In the genomic region with DNA sequence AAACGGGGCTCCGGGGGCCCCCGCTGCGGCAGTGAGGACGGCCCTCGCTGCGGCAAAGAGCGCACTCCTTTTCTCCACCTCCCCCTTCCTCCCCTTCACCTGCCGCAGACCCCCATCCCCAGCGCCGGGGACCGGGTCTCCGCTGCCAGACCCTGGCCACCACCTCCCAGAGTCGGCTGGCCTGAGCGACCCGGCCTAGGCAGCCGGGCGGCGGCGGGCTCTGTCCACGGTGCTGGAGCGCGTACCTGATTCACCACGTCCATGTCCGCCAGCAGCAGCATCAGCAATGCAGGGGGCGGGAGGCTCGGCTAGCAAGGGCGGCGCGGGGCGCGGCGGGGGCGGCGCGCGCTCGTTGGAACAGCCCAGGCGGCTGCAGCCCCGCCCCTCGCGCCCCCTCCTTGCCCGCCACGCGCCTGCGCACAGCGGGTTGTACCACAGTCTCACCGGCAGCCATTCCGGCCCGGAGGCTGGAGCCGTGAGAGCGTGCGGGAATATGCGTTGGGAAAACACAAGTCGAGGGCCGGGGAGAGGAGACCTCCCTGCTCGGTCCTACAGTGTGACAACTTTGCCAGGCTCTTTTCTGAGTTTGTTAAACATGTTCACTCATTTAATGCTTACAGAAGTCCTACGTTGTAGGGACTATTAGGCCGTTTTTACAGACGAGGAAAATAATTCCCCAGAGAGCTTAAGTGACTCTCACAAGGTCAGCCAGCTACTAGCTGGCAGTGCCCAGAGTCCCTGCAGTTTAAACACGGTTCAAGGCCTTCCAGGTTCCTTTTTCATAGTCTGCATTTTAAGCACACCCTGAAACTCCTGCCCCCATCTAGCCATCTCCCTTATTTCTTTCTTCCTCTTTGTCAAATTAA, we compare ENCODE assay signal across 8 cellular contexts. TPM values are rescaled to one million over a fixed set of nuclear protein-coding genes. Genes with fewer than 3 reads are reported as not detected.
DNase-seq lines count a peak whose midpoint lies in the region; ATAC-seq and TF ChIP-seq lines count a peak whose summit lies in the region.

Gene SYP, minus strand, starts transcription at position 288 of the 866 bp plus-strand sequence. Its CDS starts 7 bp downstream, at position 281.

- peak within 1 kb of the TSS; percentile 64 for H3K27ac Mint-ChIP-seq in activated T-cell treated with anti-CD3 and anti-CD28 coated beads, Interleukin-2, amount 50 U/mL, for 24 hours
- peak within 1 kb of the TSS in 4 of 6 donors; percentile 49 to 69 (median 63) for H3K27ac Mint-ChIP-seq in naive B cell

- WGBS in esophagus muscularis mucosa = 48% methylated on average over 31 of the region's 61 CpGs

- intact Hi-C loops in esophagus muscularis mucosa (cut with DNase I) = loop anchor here (5.0 kb wide), 1 partner anchor 37 kb away; the partner anchor contains the start of gene CCDC22

- no peak for TF ChIP-seq EP300 in esophagus muscularis mucosa (IDR thresholded peaks at IDR 0.05)

- peak within 1 kb of the TSS; percentile 35 for H3K27ac ChIP-seq in HUES48 (ENCODE audit: low read depth, low read length)
- peak within 1 kb of the TSS; percentile 35 to 78 (median 61) for H3K27ac ChIP-seq in esophagus muscularis mucosa (replicated peaks in 1 of 4)

- DNase-seq in DMS 273 (lab: John Stamatoyannopoulos, UW; ENCODE audit: unreplicated experiment) (peak; percentile 95), OCI-M1 (lab: John Stamatoyannopoulos, UW) (peak; percentile 92), esophagus muscularis mucosa (ENCODE audit: extremely low spot score) (peak; percentile 95), naive B cell (peak; percentile 84)
- peak; percentile 90 for DNase-seq in activated T-cell treated with anti-CD3 and anti-CD28 coated beads, Interleukin-2, amount 50 U/mL, for 24 hours
- DNase-seq in stimulated activated CD8-positive, alpha-beta memory T cell treated with anti-CD3 and anti-CD28 coated beads, Interleukin-7, amount 100 ng/mL, for 4 hours (ENCODE audit: low read depth in 2 of 2) = peak; percentile 77 to 83

- H3K36me3 ChIP-seq in HUES48 (ENCODE audit: control insufficient read depth, insufficient read depth, low read length) (no peaks in the 10 kb centered on the region), esophagus muscularis mucosa (no peaks in the 10 kb centered on the region)

- H3K9me3 ChIP-seq in HUES48 (ENCODE audit: control insufficient read depth, insufficient read depth, low read length) (peaks cover 14% of the 10 kb centered on the region), esophagus muscularis mucosa (no peaks in the 10 kb centered on the region)

- peak within 1 kb of the TSS; percentile 62 for H3K4me3 Mint-ChIP-seq in activated T-cell treated with anti-CD3 and anti-CD28 coated beads, Interleukin-2, amount 50 U/mL, for 24 hours
- H3K4me3 Mint-ChIP-seq in naive B cell = peak within 1 kb of the TSS; percentile 48 to 85 (median 78)

- H3K27me3 Mint-ChIP-seq in activated T-cell treated with anti-CD3 and anti-CD28 coated beads, Interleukin-2, amount 50 U/mL, for 24 hours = peaks cover 20% of the 10 kb centered on the region
- H3K27me3 Mint-ChIP-seq in naive B cell = peaks cover 0 to 17% (median 0%) of the 10 kb centered on the region in 3 donors

- peak within 1 kb of the TSS; percentile 51 for H3K4me3 ChIP-seq in HUES48 (ENCODE audit: low read depth, low read length)
- H3K4me3 ChIP-seq in esophagus muscularis mucosa = peak within 1 kb of the TSS; percentile 38 to 48 (median 42)

- peak; percentile 42 for TF ChIP-seq POLR2A in esophagus muscularis mucosa (IDR thresholded peaks at IDR 0.05; ENCODE audit: low read depth)

- no peaks in the 10 kb centered on the region for H3K9me3 Mint-ChIP-seq in activated T-cell treated with anti-CD3 and anti-CD28 coated beads, Interleukin-2, amount 50 U/mL, for 24 hours
- H3K9me3 Mint-ChIP-seq in naive B cell = peaks cover 0 to 2% (median 0%) of the 10 kb centered on the region in 7 donors

- no peaks in the 10 kb centered on the region for H3K4me1 ChIP-seq in HUES48 (ENCODE audit: control insufficient read depth, insufficient read depth, low read length)
- H3K4me1 ChIP-seq in esophagus muscularis mucosa = peaks cover 4 to 16% (median 13%) of the 10 kb centered on the region in 4 donors

- TF ChIP-seq CTCF in esophagus muscularis mucosa (IDR thresholded peaks at IDR 0.05) = peak in 1 of 3 experiments; percentile 14

- H3K27me3 ChIP-seq in HUES48 (ENCODE audit: control insufficient read depth, insufficient read depth, low read length) (no peaks in the 10 kb centered on the region), esophagus muscularis mucosa (no peaks in the 10 kb centered on the region)

- ATAC-seq in GM21390 (IDR thresholded peaks at IDR 0.05; ENCODE audit: unreplicated experiment) = peak; percentile 93
- ATAC-seq in naive B cell (ENCODE audit: low read depth in 2 of 2) = peak; percentile 95 to 96

- no peaks in the 10 kb centered on the region for H3K36me3 Mint-ChIP-seq in activated T-cell treated with anti-CD3 and anti-CD28 coated beads, Interleukin-2, amount 50 U/mL, for 24 hours (ENCODE audit: low read depth)
- no peaks in the 10 kb centered on the region for H3K36me3 Mint-ChIP-seq in naive B cell

- peaks cover 18% of the 10 kb centered on the region for H3K4me1 Mint-ChIP-seq in activated T-cell treated with anti-CD3 and anti-CD28 coated beads, Interleukin-2, amount 50 U/mL, for 24 hours (ENCODE audit: low read depth)
- H3K4me1 Mint-ChIP-seq in naive B cell = peaks cover 11 to 18% (median 12%) of the 10 kb centered on the region in 3 donors

- no peak within 1 kb of the TSS for H3K9ac ChIP-seq in HUES48 (ENCODE audit: low read depth, low read length)

RNA-seq across cellular contexts. Expression of gene SYP, which starts in this region (rescaled TPM):
- 10 to 100 TPM in 1 of 4 donors, 1 to 10 TPM in 3; 4.5 to 12.0 (median 6.1) TPM for total RNA-seq in esophagus muscularis mucosa
- 1 to 10 TPM in 1 of 6 donors, under 1 TPM in 4, not detected in 1; 0.15 to 1.3 (median 0.47) TPM for polyA plus RNA-seq in naive B cell (ENCODE audit: low read depth in 6 of 6)

Comparison
In these comparisons a context has a peak if more than half of its experiments do, and no peak if none do; other contexts are left out.
1. Peak in every context shown above with its lines: DNase-seq, ATAC-seq, H3K4me3 ChIP-seq and H3K27ac ChIP-seq.